In genomic region chr1:161398900-161399256, GRCh38 we compare ENCODE assay signal across 9 cellular contexts. TPM values are rescaled to one million over a fixed set of nuclear protein-coding genes. Genes with fewer than 3 reads are reported as not detected.
DNase-seq lines count a peak whose midpoint lies in the region; ATAC-seq, FAIRE-seq and TF ChIP-seq lines count a peak whose summit lies in the region.
"Had no signal": no experiment of that assay in that cellular context is flagged by ENCODE, and none has a peak within 500 bp of the region (broad histone marks: within the 10 kb centered on the region; RNA-seq: fewer than 3 reads in every experiment).

No MANE protein-coding gene starts in this region.

- H3F3A ChIP-seq in OCI-LY1 (ENCODE audit: insufficient read depth, low read length), result no peaks in the 10 kb centered on the region

- TF ChIP-seq EP300 in esophagus muscularis mucosa (IDR thresholded peaks at IDR 0.05), result no peak

- TF ChIP-seq CTCF in GM12865 (IDR thresholded peaks at IDR 0.05; ENCODE audit: insufficient read depth, low read depth, low read length, missing control alignments) (no peak), OCI-LY1 (IDR thresholded peaks at IDR 0.05; ENCODE audit: low read length) (no peak), esophagus muscularis mucosa (IDR thresholded peaks at IDR 0.05) (no peak), pancreas (IDR thresholded peaks at IDR 0.05) (no peak)

- intact Hi-C loops in esophagus muscularis mucosa (cut with DNase I), result no loop called here
- intact Hi-C loops in pancreas (cut with DNase I), result no loop called here

- H2AFZ ChIP-seq in OCI-LY1 (ENCODE audit: low read length), result peak overlapping the region; percentile 47

- no peaks in the 10 kb centered on the region for H3K9me2 ChIP-seq in OCI-LY1 (ENCODE audit: low read depth, low read length)

- no peaks in the 10 kb centered on the region; the same call in 1 of the 2 replicates for H3K27me3 ChIP-seq in OCI-LY1 (ENCODE audit: insufficient read depth, low read length)
- no peaks in the 10 kb centered on the region for H3K27me3 ChIP-seq in esophagus muscularis mucosa
- H3K27me3 ChIP-seq in pancreas, result no peaks in the 10 kb centered on the region

- H3K9me3 ChIP-seq in OCI-LY1 (ENCODE audit: low read length), result peaks cover 2% of the 10 kb centered on the region; the same call in 1 of the 2 replicates
- no peaks in the 10 kb centered on the region for H3K9me3 ChIP-seq in esophagus muscularis mucosa
- H3K9me3 ChIP-seq in pancreas, result no peaks in the 10 kb centered on the region

- H4K20me1 ChIP-seq in OCI-LY1 (ENCODE audit: insufficient read depth, low read length), result no peaks in the 10 kb centered on the region

- FAIRE-seq in pancreas (lab: Jason Lieb, UNC), result no peak

- DNase-seq in GM12865 (ENCODE audit: low read depth) (no peak), esophagus muscularis mucosa (ENCODE audit: extremely low spot score) (no peak), pancreas (no peak), amygdala (lab: John Stamatoyannopoulos, UW) (no peak), cerebellar nuclear complex (lab: John Stamatoyannopoulos, UW) (no peak)
- DNase-seq in activated CD4-positive, alpha-beta T cell treated with anti-CD3 and anti-CD28 coated beads, Interleukin-2, amount 50 U/mL, for 48 hours, result no peak

- H3K36me3 ChIP-seq in OCI-LY1 (ENCODE audit: insufficient read depth, low read length) (peaks cover 1% of the 10 kb centered on the region; the same call in 1 of the 2 replicates), esophagus muscularis mucosa (no peaks in the 10 kb centered on the region), pancreas (no peaks in the 10 kb centered on the region)

- H3K4me1 ChIP-seq in OCI-LY1 (ENCODE audit: insufficient read depth, low read length, severe bottlenecking) (peaks cover 17% of the 10 kb centered on the region), esophagus muscularis mucosa (peaks cover 14 to 17% (median 14%) of the 10 kb centered on the region in 4 donors), pancreas (peaks cover 0 to 17% (median 5%) of the 10 kb centered on the region in 3 donors)

- H3K4me2 ChIP-seq in OCI-LY1 (ENCODE audit: low read length), result peak overlapping the region; percentile 87

- WGBS in esophagus muscularis mucosa, result 5% methylated on average over 11 of the region's 17 CpGs
- WGBS in pancreas, 2 donors, result 2 to 3% methylated on average over 17 of the region's 17 CpGs

- peak overlapping the region; percentile 92 for H3K9ac ChIP-seq in OCI-LY1 (ENCODE audit: low read length)

- H3K4me3 ChIP-seq in GM12865 (ENCODE audit: low read depth, low read length) (peak overlapping the region; percentile 80), OCI-LY1 (ENCODE audit: low read depth, low read length, poor library complexity, severe bottlenecking) (peak overlapping the region; percentile 84), esophagus muscularis mucosa (peak overlapping the region; percentile 84 to 96 (median 90)), pancreas (peak overlapping the region; percentile 51 to 73 (median 56))

- no peaks in the 10 kb centered on the region for H3K79me2 ChIP-seq in OCI-LY1 (ENCODE audit: insufficient read depth, low read length)

- H3K27ac ChIP-seq in OCI-LY1 (ENCODE audit: low read depth, low read length, poor library complexity, severe bottlenecking), result peak overlapping the region; percentile 97
- H3K27ac ChIP-seq in esophagus muscularis mucosa (replicated peaks in 1 of 4), result peak overlapping the region; percentile 100
- peak overlapping the region; percentile 100 for H3K27ac ChIP-seq in pancreas

- ATAC-seq in pancreas (peak in 3 of 4 donors; percentile 12 to 35 (median 33)), GM19023 (IDR thresholded peaks at IDR 0.05; ENCODE audit: unreplicated experiment) (no peak)

- TF ChIP-seq POLR2A in esophagus muscularis mucosa (IDR thresholded peaks at IDR 0.05; ENCODE audit: low read depth), result no peak

RNA-seq across cellular contexts. Expression of gene CFAP126, which starts 31.2 kb away (rescaled TPM):
- total RNA-seq in esophagus muscularis mucosa (not detected), pancreas (under 1 TPM in 1 of 6 donors, not detected in 5; 0.47 TPM)
- under 1 TPM; 0.34 to 0.87 TPM for polyA plus RNA-seq in pancreas
- total RNA-seq: RPMI7951 had no signal
